Comparison of ENCODE assay signal across 27 cellular contexts in the genomic region with DNA sequence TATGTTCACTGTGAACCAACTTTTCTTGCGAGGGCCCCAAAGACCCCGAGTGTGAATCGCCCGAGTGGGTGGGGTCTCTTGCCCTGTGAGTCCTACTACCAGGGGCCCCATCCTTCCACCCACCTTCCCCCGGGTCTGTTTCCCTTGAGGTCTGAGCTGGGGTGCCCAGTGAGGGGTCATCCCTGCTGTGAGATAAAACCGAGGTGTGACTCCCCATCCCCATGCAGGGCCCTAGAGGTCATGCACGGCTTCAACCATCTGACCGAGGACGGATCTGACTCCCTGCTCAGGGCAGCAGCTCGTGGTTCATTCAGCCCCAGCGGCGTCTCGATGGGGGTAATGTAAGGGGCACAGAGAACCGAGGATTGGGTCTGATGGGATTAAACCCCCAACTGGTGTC.
"Had no signal": no experiment of that assay in that cellular context is flagged by ENCODE, and none has a peak within 500 bp of the region (broad histone marks: within the 10 kb centered on the region; RNA-seq: fewer than 3 reads in every experiment).

No MANE protein-coding gene starts in this region.

- H3K36me3 ChIP-seq: brain microvascular endothelial cell, esophagus muscularis mucosa, gastrocnemius medialis, heart right ventricle had no signal

- H3K4me1 ChIP-seq: esophagus muscularis mucosa, foreskin keratinocyte, gastrocnemius medialis, heart right ventricle had no signal

- H3K27ac ChIP-seq: brain microvascular endothelial cell, esophagus muscularis mucosa, foreskin keratinocyte, gastrocnemius medialis, heart right ventricle had no signal

- ATAC-seq: activated CD4-positive, alpha-beta T cell treated with anti-CD3 and anti-CD28 coated beads for 36 hours; activated CD8-positive, alpha-beta memory T cell treated with anti-CD3 and anti-CD28 coated beads, Interleukin-2, amount 10 ng/mL, durations not matched to agents 7 days and 5 days; activated CD8-positive, alpha-beta T cell treated with anti-CD3 and anti-CD28 coated beads, Interleukin-2, amount 10 ng/mL, durations not matched to agents 7 days and 5 days; effector memory CD8-positive, alpha-beta T cell; foreskin keratinocyte; gastrocnemius medialis; heart right ventricle had no signal

- H3K4me3 ChIP-seq: esophagus muscularis mucosa, gastrocnemius medialis, heart right ventricle had no signal

- H3K9me3 ChIP-seq: esophagus muscularis mucosa, gastrocnemius medialis, heart right ventricle had no signal

- H3K27me3 ChIP-seq: brain microvascular endothelial cell, esophagus muscularis mucosa, gastrocnemius medialis had no signal

- DNase-seq: activated CD4-positive, alpha-beta memory T cell treated with anti-CD3 and anti-CD28 coated beads for 36 hours; activated CD4-positive, alpha-beta T cell treated with anti-CD3 and anti-CD28 coated beads for 36 hours; activated CD4-positive, alpha-beta T cell treated with anti-CD3 and anti-CD28 coated beads, Interleukin-2, amount 10 ng/mL, durations not matched to agents 24 days and 14 days; activated CD4-positive, CD25-positive, alpha-beta regulatory T cell; activated CD4-positive, CD25-positive, alpha-beta regulatory T cell treated with anti-CD3 and anti-CD28 coated beads, Interleukin-2, amount 50 U/mL, for 72 hours; activated CD8-positive, alpha-beta memory T cell treated with anti-CD3 and anti-CD28 coated beads, Interleukin-2, amount 10 ng/mL, durations not matched to agents 7 days and 5 days; activated CD8-positive, alpha-beta memory T cell treated with anti-CD3 and anti-CD28 coated beads, Interleukin-2, amount 50 U/mL, for 4 hours; activated CD8-positive, alpha-beta T cell treated with anti-CD3 and anti-CD28 coated beads, Interleukin-2, amount 10 ng/mL, durations not matched to agents 7 days and 5 days; activated gamma-delta T cell treated with Interleukin-2 at 50 U/mL for 16 hours; activated naive CD4-positive, alpha-beta T cell treated with anti-CD3 and anti-CD28 coated beads, Interleukin-2, amount 50 U/mL, for 16 hours; activated naive CD4-positive, alpha-beta T cell treated with Interleukin-2 at 50 U/mL for 16 hours; activated T-cell treated with anti-CD3 and anti-CD28 coated beads, Interleukin-2, amount 50 U/mL, for 1 hour; activated T-cell treated with anti-CD3 and anti-CD28 coated beads, Interleukin-2, amount 50 U/mL, for 48 hours; amniotic stem cell; anterior cingulate cortex; brain microvascular endothelial cell; caudate nucleus; cortex of kidney; dermis blood vessel endothelial cell; effector CD4-positive, alpha-beta T cell; effector memory CD8-positive, alpha-beta T cell; erythroblast; foreskin keratinocyte; gastrocnemius medialis; heart right ventricle; T-helper 2 cell had no signal
